9 cellular contexts compared by ENCODE assay signal in genomic region chr4:109323348-109323747, GRCh38. TPM values are rescaled to one million over a fixed set of nuclear protein-coding genes. Genes with fewer than 3 reads are reported as not detected.
"Had no signal": no experiment of that assay in that cellular context is flagged by ENCODE, and none has a peak within 500 bp of the region (broad histone marks: within the 10 kb centered on the region; RNA-seq: fewer than 3 reads in every experiment).

No MANE protein-coding gene starts in this region.

- H3K4me3 Mint-ChIP-seq: IgD-negative memory B cell had no signal

- DNase-seq: IMR-90, KBM-7, KG1 had no signal

- H3K27ac Mint-ChIP-seq: IgD-negative memory B cell had no signal

- H3K27ac ChIP-seq: HL-60 had no signal

- H3K4me1 Mint-ChIP-seq: IgD-negative memory B cell had no signal

- H3K4me3 ChIP-seq: K562 had no signal

- H3K27me3 Mint-ChIP-seq: IgD-negative memory B cell had no signal

- FAIRE-seq: HepG2, HTR-8/SVneo, K562 had no signal

RNA-seq across cellular contexts. Expression of gene COL25A1, which starts 20.9 kb away (rescaled TPM):
- total RNA-seq: HepG2, HT-29 had no signal
